In the genomic region with DNA sequence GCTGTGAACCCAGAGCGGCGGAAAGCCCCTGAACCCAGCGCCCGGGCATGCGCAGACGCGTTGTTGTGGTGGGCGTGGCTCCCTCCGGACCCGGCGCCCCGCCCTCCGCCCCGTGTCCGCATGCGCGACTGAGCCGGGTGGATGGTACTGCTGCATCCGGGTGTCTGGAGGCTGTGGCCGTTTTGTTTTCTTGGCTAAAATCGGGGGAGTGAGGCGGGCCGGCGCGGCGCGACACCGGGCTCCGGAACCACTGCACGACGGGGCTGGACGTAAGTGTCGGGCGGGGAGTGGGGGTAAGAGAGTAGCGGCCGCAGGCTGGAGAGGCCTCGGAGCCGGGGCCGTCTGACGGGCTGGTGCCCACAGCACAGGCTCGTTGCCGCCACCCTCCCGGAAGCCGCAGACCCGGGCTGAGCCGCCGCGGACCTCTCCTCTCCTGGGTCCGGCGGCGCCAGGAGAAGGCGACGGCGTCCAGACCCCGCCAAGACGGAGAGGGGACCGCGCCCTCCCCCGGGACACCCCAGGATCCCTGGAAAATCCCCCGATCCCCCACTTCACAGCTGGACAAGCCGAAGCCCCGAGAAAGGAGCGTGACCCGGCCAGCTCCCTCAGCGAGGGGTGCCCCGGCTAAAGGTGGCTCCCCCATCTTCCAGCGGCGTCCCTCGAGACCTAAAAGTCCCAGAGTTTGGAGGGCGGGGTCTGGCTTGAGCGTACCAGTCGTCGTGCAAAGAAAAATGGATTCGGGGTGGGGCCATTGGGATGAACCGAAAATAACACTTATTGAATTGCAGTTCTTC, we compare ENCODE assay signal across 1 cellular context.
A peak's percentile ranks its signal among the peaks of the same experiment; 100 is the strongest.
TF ChIP-seq lines count a peak whose summit lies in the region.

A gene (plus strand): TSS at position 147 of the 794 bp plus-strand sequence. CDS start 2,153 bp downstream, outside the sequence.

TF ChIP-seq in IMR-90, 13 proteins besides CTCF, POLR2A, EP300 and RAD21:
- TF ChIP-seq, protein P1, sequence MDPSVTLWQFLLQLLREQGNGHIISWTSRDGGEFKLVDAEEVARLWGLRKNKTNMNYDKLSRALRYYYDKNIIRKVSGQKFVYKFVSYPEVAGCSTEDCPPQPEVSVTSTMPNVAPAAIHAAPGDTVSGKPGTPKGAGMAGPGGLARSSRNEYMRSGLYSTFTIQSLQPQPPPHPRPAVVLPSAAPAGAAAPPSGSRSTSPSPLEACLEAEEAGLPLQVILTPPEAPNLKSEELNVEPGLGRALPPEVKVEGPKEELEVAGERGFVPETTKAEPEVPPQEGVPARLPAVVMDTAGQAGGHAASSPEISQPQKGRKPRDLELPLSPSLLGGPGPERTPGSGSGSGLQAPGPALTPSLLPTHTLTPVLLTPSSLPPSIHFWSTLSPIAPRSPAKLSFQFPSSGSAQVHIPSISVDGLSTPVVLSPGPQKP (IDR thresholded peaks at IDR 0.05; ENCODE audit: borderline replicate concordance, low read depth, low read length): no peak
- 0 out of 2 replicates have a peak, but pooled peaks have one; percentile 9 for TF ChIP-seq MXI1 (IDR thresholded peaks at IDR 0.05; ENCODE audit: borderline replicate concordance, low read depth, low read length)
- TF ChIP-seq FOS (IDR thresholded peaks at IDR 0.05; ENCODE audit: low read depth, low read length): no peak
- TF ChIP-seq MAFK (IDR thresholded peaks at IDR 0.05; ENCODE audit: low read depth, low read length): no peak
- no peak for TF ChIP-seq CHD1 (IDR thresholded peaks at IDR 0.05; ENCODE audit: low read depth, low read length)
